In the genomic region with DNA sequence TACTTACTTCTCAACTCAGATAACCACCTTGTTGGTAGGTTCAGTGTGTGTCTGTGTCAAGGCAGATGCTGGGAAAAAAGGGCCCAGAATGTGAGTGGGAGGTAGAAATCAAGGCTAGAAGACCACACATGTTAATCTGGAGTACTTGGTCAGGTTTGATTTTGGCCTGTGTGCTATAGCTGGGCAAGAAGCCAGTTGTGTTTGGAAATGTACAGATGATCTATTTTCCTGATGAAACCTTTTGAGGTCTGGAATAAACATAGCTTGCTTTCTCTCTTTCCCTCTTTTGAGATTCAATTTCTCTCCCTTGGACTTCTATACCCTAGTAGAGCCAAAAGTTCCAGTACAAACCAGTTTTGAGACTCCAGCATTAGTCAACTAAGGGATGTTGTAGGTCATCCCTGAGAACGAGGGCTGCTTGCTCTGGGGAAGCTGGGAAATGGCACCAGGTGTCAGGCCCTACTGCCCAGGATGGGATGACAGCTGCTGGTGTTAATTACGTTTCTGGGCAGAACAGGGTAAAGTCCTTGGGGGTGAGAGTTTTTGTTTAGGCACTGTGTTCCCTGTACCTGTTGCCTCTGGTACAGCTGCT, we compare ENCODE assay signal across 10 cellular contexts. TPM values are rescaled to one million over a fixed set of nuclear protein-coding genes. Genes with fewer than 3 reads are reported as not detected.
DNase-seq lines count a peak whose midpoint lies in the region; ATAC-seq and TF ChIP-seq lines count a peak whose summit lies in the region.
"Had no signal": no experiment of that assay in that cellular context is flagged by ENCODE, and none has a peak within 500 bp of the region (broad histone marks: within the 10 kb centered on the region; RNA-seq: fewer than 3 reads in every experiment).

No MANE protein-coding gene starts in this region.

- no peak for TF ChIP-seq CTCF in cardiac fibroblast (IDR thresholded peaks at IDR 0.05; ENCODE audit: low read depth, low read length)
- TF ChIP-seq CTCF in CD14-positive monocyte (IDR thresholded peaks at IDR 0.05): no peak

- H3K27ac Mint-ChIP-seq in CD14-positive monocyte: peak overlapping the region in 2 of 7 donors; percentile 13 to 73

- H3K4me3 ChIP-seq in cardiac fibroblast (replicated peaks in 1 of 2; ENCODE audit: low read depth in 2 of 2, low read length in 2 of 2): no peak overlapping the region
- H3K4me3 ChIP-seq: ascending aorta had no signal

- H3K36me3 Mint-ChIP-seq in CD14-positive monocyte: peaks cover 23 to 57% of the 10 kb centered on the region in 2 donors

- no peak overlapping the region for H3K4me3 Mint-ChIP-seq in CD14-positive monocyte

- intact Hi-C loops in CD14-positive monocyte (cut with micrococcal nuclease): no loop called here

- peaks cover 0 to under 1% (median 0%) of the 10 kb centered on the region in 7 donors for H3K9me3 Mint-ChIP-seq in CD14-positive monocyte

- ATAC-seq in GM18498 (IDR thresholded peaks at IDR 0.05; ENCODE audit: unreplicated experiment) (no peak), HG03439 (IDR thresholded peaks at IDR 0.05; ENCODE audit: unreplicated experiment) (no peak), HG03520 (IDR thresholded peaks at IDR 0.05; ENCODE audit: unreplicated experiment) (no peak)

- DNase-seq in DMS 273 (lab: John Stamatoyannopoulos, UW; ENCODE audit: unreplicated experiment) (peak; percentile 94), NCI-H2107 (lab: John Stamatoyannopoulos, UW) (peak; percentile 40), cardiac fibroblast (ENCODE audit: low read depth in 2 of 2) (peak; percentile 45 to 58), myocyte (ENCODE audit: low read depth) (peak; percentile 79), CD14-positive monocyte (ENCODE audit: low spot score) (no peak)
- DNase-seq: NCI-H1930 had no signal

- H3K27me3 Mint-ChIP-seq in CD14-positive monocyte (ENCODE audit: low read depth in 3 of 3): peaks cover 0 to 3% (median 0%) of the 10 kb centered on the region in 3 donors

- peaks cover 95% of the 10 kb centered on the region for H3K4me1 Mint-ChIP-seq in CD14-positive monocyte

RNA-seq across cellular contexts. Expression of gene MAPKAPK2, which starts 15.8 kb away (rescaled TPM):
- total RNA-seq in myocyte: 67.2 and 74.5 TPM in 2 replicates
- 73.9 TPM for polyA plus RNA-seq in myocyte (2012)
- 1 to 10 TPM; 1.6 to 2.2 TPM for polyA plus RNA-seq in CD14-positive monocyte
